13 cellular contexts compared by ENCODE assay signal in the genomic region with DNA sequence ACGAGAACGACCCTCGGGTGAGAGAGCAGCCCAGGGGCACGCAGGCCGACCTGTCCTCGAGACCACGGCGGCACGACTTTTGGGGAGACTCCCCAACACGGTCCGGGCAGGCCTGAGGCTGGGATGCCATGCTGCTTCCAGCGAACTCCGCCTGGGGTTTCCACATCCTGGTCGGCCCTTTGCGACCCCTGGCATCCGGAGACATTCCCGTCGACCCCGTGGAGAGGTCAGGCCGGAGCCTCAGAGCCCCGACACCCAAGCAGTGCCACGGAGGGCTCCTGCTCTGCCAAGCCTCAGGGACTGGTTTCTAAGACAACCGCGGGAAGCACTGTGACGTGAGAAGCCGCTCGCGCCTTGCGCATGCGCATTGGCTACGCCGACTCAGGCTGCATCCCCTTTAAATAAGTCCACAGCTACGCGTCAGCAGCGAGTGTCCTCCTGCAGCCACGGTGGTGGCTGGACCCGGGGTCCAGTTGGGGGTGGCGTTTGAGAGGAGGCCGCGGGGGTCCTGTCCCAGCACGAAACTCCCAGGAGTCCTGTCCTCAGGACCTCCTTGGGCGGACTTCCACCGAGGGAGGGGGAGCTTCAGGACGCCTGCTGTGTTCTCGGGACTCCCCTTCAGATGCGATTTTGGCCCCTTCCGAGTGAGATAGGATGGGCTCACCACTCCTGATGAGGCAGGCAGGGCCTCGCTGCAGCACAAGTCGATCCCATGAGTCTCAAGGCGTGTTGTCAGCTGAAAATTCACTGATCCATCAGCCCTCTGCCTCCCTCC.
DNase-seq lines count a peak whose midpoint lies in the region; ATAC-seq and TF ChIP-seq lines count a peak whose summit lies in the region.
"Had no signal": no experiment of that assay in that cellular context is flagged by ENCODE, and none has a peak within 500 bp of the region (broad histone marks: within the 10 kb centered on the region; RNA-seq: fewer than 3 reads in every experiment).

No MANE protein-coding gene starts in this region.

- TF ChIP-seq EP300 in gastroesophageal sphincter (IDR thresholded peaks at IDR 0.05): no peak

- no peak overlapping the region for H3K27ac ChIP-seq in CD4-positive, alpha-beta T cell (ENCODE audit: low read depth, low read length)
- H3K27ac ChIP-seq in colonic mucosa: no peak overlapping the region
- H3K27ac ChIP-seq in spleen: no peak overlapping the region
- H3K27ac ChIP-seq in gastroesophageal sphincter: no peak overlapping the region
- H3K27ac ChIP-seq: BLaER1 treated with 17β-estradiol and CSF1 and Interleukin-3, amounts not matched to agents 10 nM and 100 nM had no signal

- intact Hi-C loops in CD4-positive, alpha-beta T cell (cut with DNase I, micrococcal nuclease): no loop called here
- intact Hi-C loops in colonic mucosa (cut with DNase I) (no loop called here), spleen (cut with DNase I; ENCODE audit: low total_unique reads) (no loop called here)

- POLR2A ChIA-PET in CD4-positive, alpha-beta T cell (lab: Charles Lee): no interaction called here

- H3K4me3 ChIP-seq in colonic mucosa (no peak overlapping the region), spleen (peak overlapping the region in 1 of 8 donors; percentile 6), gastroesophageal sphincter (peak overlapping the region in 1 of 2 donors; percentile 35)
- H3K4me3 ChIP-seq: BLaER1 treated with 17β-estradiol and CSF1 and Interleukin-3, amounts not matched to agents 10 nM and 100 nM had no signal

- H3K4me3 Mint-ChIP-seq in CD4-positive, alpha-beta T cell: no peak overlapping the region
- H3K4me3 Mint-ChIP-seq in T-helper 2 cell treated with Interferon-gamma antibody and Interleukin-4, amounts not matched to agents 5 μg/mL and 100 μg/mL, for 36 hours: peak overlapping the region; percentile 21

- H3K9me3 Mint-ChIP-seq in CD4-positive, alpha-beta T cell: no peaks in the 10 kb centered on the region
- H3K9me3 Mint-ChIP-seq in T-helper 2 cell treated with Interferon-gamma antibody and Interleukin-4, amounts not matched to agents 5 μg/mL and 100 μg/mL, for 36 hours: peaks cover 33% of the 10 kb centered on the region

- H3K36me3 Mint-ChIP-seq in CD4-positive, alpha-beta T cell (ENCODE audit: low read depth): no peaks in the 10 kb centered on the region
- peaks cover 31% of the 10 kb centered on the region for H3K36me3 Mint-ChIP-seq in T-helper 2 cell treated with Interferon-gamma antibody and Interleukin-4, amounts not matched to agents 5 μg/mL and 100 μg/mL, for 36 hours (ENCODE audit: low read depth)

- 49 to 68% (median 66%) methylated on average over 23 to 50 of the region's 50 CpGs for WGBS in spleen, 5 donors
- WGBS in gastroesophageal sphincter (ENCODE audit: low coverage in 1 of 2), 2 donors: 100% methylated on average over 1 of the region's 50 CpGs; no CpG with 5 or more reads in 1 of the 2 donors

- no peak for ATAC-seq in CD4-positive, alpha-beta T cell (ENCODE audit: poor library complexity)
- ATAC-seq in gastroesophageal sphincter: no peak

- H3K36me3 ChIP-seq in colonic mucosa (no peaks in the 10 kb centered on the region), spleen (no peaks in the 10 kb centered on the region), gastroesophageal sphincter (no peaks in the 10 kb centered on the region)
- H3K36me3 ChIP-seq: BLaER1 treated with 17β-estradiol and CSF1 and Interleukin-3, amounts not matched to agents 10 nM and 100 nM had no signal

- no peak overlapping the region for H3K9ac ChIP-seq in colonic mucosa (ENCODE audit: low read depth in 2 of 2, low read length in 2 of 2)
- H3K9ac ChIP-seq: BLaER1 treated with 17β-estradiol and CSF1 and Interleukin-3, amounts not matched to agents 10 nM and 100 nM had no signal

- CTCF ChIA-PET in CD4-positive, alpha-beta T cell (lab: Charles Lee): no interaction called here

- no peaks in the 10 kb centered on the region for H3K4me1 ChIP-seq in colonic mucosa
- no peaks in the 10 kb centered on the region for H3K4me1 ChIP-seq in spleen
- no peaks in the 10 kb centered on the region for H3K4me1 ChIP-seq in gastroesophageal sphincter
- H3K4me1 ChIP-seq: BLaER1 treated with 17β-estradiol and CSF1 and Interleukin-3, amounts not matched to agents 10 nM and 100 nM had no signal

- peaks cover 15% of the 10 kb centered on the region for H3K4me1 Mint-ChIP-seq in CD4-positive, alpha-beta T cell (ENCODE audit: low read depth)
- peaks cover 17% of the 10 kb centered on the region for H3K4me1 Mint-ChIP-seq in T-helper 2 cell treated with Interferon-gamma antibody and Interleukin-4, amounts not matched to agents 5 μg/mL and 100 μg/mL, for 36 hours (ENCODE audit: low read depth)

- H3K27me3 ChIP-seq in CD4-positive, alpha-beta T cell (ENCODE audit: control insufficient read depth, insufficient read depth, low read length): no peaks in the 10 kb centered on the region
- no peaks in the 10 kb centered on the region for H3K27me3 ChIP-seq in colonic mucosa
- H3K27me3 ChIP-seq in spleen (replicated peaks in 1 of 7): no peaks in the 10 kb centered on the region
- H3K27me3 ChIP-seq in gastroesophageal sphincter: no peaks in the 10 kb centered on the region
- H3K27me3 ChIP-seq: BLaER1 treated with 17β-estradiol and CSF1 and Interleukin-3, amounts not matched to agents 10 nM and 100 nM had no signal

- no peaks in the 10 kb centered on the region for H3K9me3 ChIP-seq in CD4-positive, alpha-beta T cell (ENCODE audit: control insufficient read depth, low read length)
- H3K9me3 ChIP-seq in colonic mucosa: no peaks in the 10 kb centered on the region
- peaks cover 0 to 36% (median 0%) of the 10 kb centered on the region in 8 donors for H3K9me3 ChIP-seq in spleen
- H3K9me3 ChIP-seq in gastroesophageal sphincter: no peaks in the 10 kb centered on the region
- H3K9me3 ChIP-seq: BLaER1 treated with 17β-estradiol and CSF1 and Interleukin-3, amounts not matched to agents 10 nM and 100 nM had no signal

- H3K27ac Mint-ChIP-seq in CD4-positive, alpha-beta T cell: no peak overlapping the region
- no peak overlapping the region for H3K27ac Mint-ChIP-seq in T-helper 2 cell treated with Interferon-gamma antibody and Interleukin-4, amounts not matched to agents 5 μg/mL and 100 μg/mL, for 36 hours

- DNase-seq in CD4-positive, alpha-beta T cell: peak in 8 of 10 experiments; percentile 6 to 52 (median 16)
- peak; percentile 15 for DNase-seq in T-helper 2 cell treated with Interferon-gamma antibody and Interleukin-4, amounts not matched to agents 5 μg/mL and 100 μg/mL, for 36 hours (ENCODE audit: low spot score)
- DNase-seq in colonic mucosa: peak; percentile 21
- peak; percentile 75 for DNase-seq in spleen
- no peak for DNase-seq in DMS53 treated with DMSO at 0.1 percent for 48 hours (lab: John Stamatoyannopoulos, UW; ENCODE audit: unreplicated experiment)
- no peak for DNase-seq in dedifferentiated amniotic fluid mesenchymal stem cell (ENCODE audit: extremely low spot score)
- no peak for DNase-seq in NCI-H446 (lab: John Stamatoyannopoulos, UW)
- DNase-seq: foreskin fibroblast, mammary epithelial cell, NCI-H2081 treated with DMSO at 0.1 percent for 48 hours, retina had no signal

- no peaks in the 10 kb centered on the region for H3K27me3 Mint-ChIP-seq in CD4-positive, alpha-beta T cell
- H3K27me3 Mint-ChIP-seq in T-helper 2 cell treated with Interferon-gamma antibody and Interleukin-4, amounts not matched to agents 5 μg/mL and 100 μg/mL, for 36 hours (ENCODE audit: low read depth): no peaks in the 10 kb centered on the region

- no peak for TF ChIP-seq POLR2A in spleen (IDR thresholded peaks at IDR 0.05)
- no peak for TF ChIP-seq POLR2A in gastroesophageal sphincter (IDR thresholded peaks at IDR 0.05)

- TF ChIP-seq CTCF in CD4-positive, alpha-beta T cell (IDR thresholded peaks at IDR 0.05): no peak
- TF ChIP-seq CTCF in colonic mucosa (IDR thresholded peaks at IDR 0.05) (no peak), spleen (IDR thresholded peaks at IDR 0.05 in 8 of 11, conservative IDR thresholded peaks at IDR 0.05 in 3 of 11) (no peak), gastroesophageal sphincter (IDR thresholded peaks at IDR 0.05) (no peak)

Comparison
In these comparisons a context has a peak if more than half of its experiments do, and no peak if none do; other contexts are left out.
1. DNase-seq: peak in CD4-positive, alpha-beta T cell (8 of 10), T-helper 2 cell treated with Interferon-gamma antibody and Interleukin-4, amounts not matched to agents 5 μg/mL and 100 μg/mL, for 36 hours (single experiment), colonic mucosa (single experiment) and spleen (single experiment); none in DMS53 treated with DMSO at 0.1 percent for 48 hours (single experiment), dedifferentiated amniotic fluid mesenchymal stem cell (single experiment) and NCI-H446 (0 of 2).